ENCODE assay signal across 8 cellular contexts in the genomic region with DNA sequence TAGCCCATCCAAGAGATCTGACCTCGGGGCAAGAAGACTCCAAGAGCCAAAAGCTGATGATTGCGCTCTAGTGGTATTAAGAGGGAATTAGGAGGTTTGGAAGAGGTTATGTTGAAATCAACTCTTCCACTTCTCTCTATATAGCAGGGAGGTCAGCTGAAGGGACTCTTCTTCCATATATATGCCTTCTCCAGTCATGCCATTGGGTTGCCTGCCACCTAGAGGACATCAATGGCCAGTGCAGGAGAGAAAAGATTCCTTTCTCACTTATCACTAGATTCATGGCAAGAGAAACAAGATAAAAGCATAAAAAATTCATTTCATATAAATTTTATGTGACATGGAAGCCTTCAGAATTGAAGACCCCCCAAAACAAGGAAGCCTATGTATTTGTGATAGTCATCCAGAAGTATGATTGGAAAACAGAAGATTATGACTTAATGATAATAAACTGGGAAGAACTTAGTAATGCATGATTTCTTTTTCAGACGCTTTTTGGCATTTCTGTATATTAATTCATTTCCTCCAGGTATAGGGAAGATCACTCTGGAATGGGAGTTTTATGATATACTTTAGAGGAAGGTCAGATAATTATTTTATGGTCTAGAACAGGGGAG.
DNase-seq lines count a peak whose midpoint lies in the region; ATAC-seq, FAIRE-seq and TF ChIP-seq lines count a peak whose summit lies in the region.

No MANE protein-coding gene starts in this region.

- H3K9me3 ChIP-seq in H9 (ENCODE audit: control insufficient read depth, low read depth, low read length): no peaks in the 10 kb centered on the region
- H3K9me3 ChIP-seq in OCI-LY7 (ENCODE audit: low read length): no peaks in the 10 kb centered on the region
- no peaks in the 10 kb centered on the region for H3K9me3 ChIP-seq in keratinocyte (ENCODE audit: control insufficient read depth, low read depth, low read length)

- no peak overlapping the region for H4K91ac ChIP-seq in H9 (ENCODE audit: insufficient read length, low read depth, low read length)

- POLR2A ChIA-PET in OCI-LY7 (lab: Charles Lee) (no interaction called here), MCF 10A (lab: Yijun Ruan, JAX) (interaction anchor here (0.6 kb wide), 1 partner anchor 50 kb away, joined by 3 read pairs; no protein-coding TSS in a partner anchor)

- H3K27ac ChIP-seq in H9 (ENCODE audit: insufficient read length, low read depth, low read length) (no peak overlapping the region), KMS-11 (no peak overlapping the region), OCI-LY7 (ENCODE audit: low read depth, low read length, poor library complexity, severe bottlenecking) (no peak overlapping the region), keratinocyte (ENCODE audit: control insufficient read depth, insufficient read depth, low read length) (no peak overlapping the region)

- H4K5ac ChIP-seq in H9 (ENCODE audit: insufficient read length, low read depth, low read length): no peak overlapping the region

- no peaks in the 10 kb centered on the region for H3K9me1 ChIP-seq in keratinocyte (ENCODE audit: control insufficient read depth, extremely low read depth, insufficient read depth, low read length)

- H3K4me1 ChIP-seq in H9 (ENCODE audit: insufficient read depth, low read length) (no peaks in the 10 kb centered on the region), KMS-11 (ENCODE audit: low read depth, poor library complexity, severe bottlenecking) (no peaks in the 10 kb centered on the region), OCI-LY7 (ENCODE audit: insufficient read depth, low read length, poor library complexity, severe bottlenecking) (no peaks in the 10 kb centered on the region), keratinocyte (ENCODE audit: control insufficient read depth, extremely low read depth, insufficient read depth, low read length) (no peaks in the 10 kb centered on the region)

- peak; percentile 86 for FAIRE-seq in keratinocyte (lab: Jason Lieb, UNC)

- H3K4me3 Mint-ChIP-seq in H9 (no peak overlapping the region), MCF 10A (ENCODE audit: unreplicated experiment) (no peak overlapping the region)
- no peak overlapping the region for H3K4me3 Mint-ChIP-seq in stimulated activated naive CD8-positive, alpha-beta T cell treated with anti-CD3 and anti-CD28 coated beads, Interleukin-15, amount 100 ng/mL, for 72 hours

- DNase-seq in A172 (ENCODE audit: low spot score): peak; percentile 57
- no peak for DNase-seq in GM12864 (ENCODE audit: low read depth)
- DNase-seq in H9: peak; percentile 48
- DNase-seq in OCI-LY7 (ENCODE audit: low spot score): peak; percentile 36
- peak; percentile 75 for DNase-seq in MCF 10A (ENCODE audit: unreplicated experiment)
- DNase-seq in keratinocyte (ENCODE audit: low read depth, low spot score): peak; percentile 17
- peak; percentile 30 to 33 for DNase-seq in stimulated activated naive CD8-positive, alpha-beta T cell treated with anti-CD3 and anti-CD28 coated beads, Interleukin-15, amount 100 ng/mL, for 72 hours

- H2BK20ac ChIP-seq in H9 (ENCODE audit: low read depth, low read length, poor library complexity, severe bottlenecking): no peak overlapping the region

- no peak overlapping the region for H3K23ac ChIP-seq in H9 (ENCODE audit: insufficient read length, low read depth, low read length)

- no peaks in the 10 kb centered on the region for H3K9me2 ChIP-seq in OCI-LY7 (ENCODE audit: insufficient read depth, low read length)

- H3K56ac ChIP-seq in H9 (ENCODE audit: insufficient read length, low read depth, low read length): no peak overlapping the region

- intact Hi-C loops in OCI-LY7 (cut with micrococcal nuclease; ENCODE audit: unreplicated experiment) (loop anchor here (2.0 kb wide), 1 partner anchor 275 kb away; no protein-coding TSS in a partner anchor), MCF 10A (cut with micrococcal nuclease) (loop anchor here (1.0 to 5.0 kb wide), 7 partner anchors 64 to 494 kb away; partner anchors contain the start of gene DYNC2H1)

- H3T11ph ChIP-seq in H9 (ENCODE audit: low read length): no peak overlapping the region

- no CpG with 5 or more reads among the region's 3 CpGs for WGBS in H9 (ENCODE audit: extremely low coverage, insufficient read length, low lambda C conversion rate)

- no peak overlapping the region for H3K4me2 ChIP-seq in H9 (ENCODE audit: insufficient read depth, insufficient read length, low read length)
- H3K4me2 ChIP-seq in KMS-11: no peak overlapping the region
- no peak overlapping the region for H3K4me2 ChIP-seq in OCI-LY7 (ENCODE audit: low read length)
- H3K4me2 ChIP-seq in keratinocyte (ENCODE audit: control insufficient read depth, extremely low read depth, insufficient read depth, low read depth, low read length): no peak overlapping the region

- TF ChIP-seq CTCF in GM12864 (IDR thresholded peaks at IDR 0.05; ENCODE audit: low read depth, low read length, missing control alignments): peak; percentile 89
- peak; percentile 90 for TF ChIP-seq CTCF in H9 (conservative IDR thresholded peaks at IDR 0.05)
- peak; percentile 75 for TF ChIP-seq CTCF in KMS-11 (conservative IDR thresholded peaks at IDR 0.05; ENCODE audit: low read depth, low read length)
- TF ChIP-seq CTCF in OCI-LY7 (conservative IDR thresholded peaks at IDR 0.05; ENCODE audit: low read length): peak; percentile 94
- peak; percentile 85 for TF ChIP-seq CTCF in MCF 10A (IDR thresholded peaks at IDR 0.05; ENCODE audit: unreplicated experiment)
- peak; percentile 80 to 91 (median 83) for TF ChIP-seq CTCF in keratinocyte (optimal IDR thresholded peaks at IDR 0.05 in 1 of 3, IDR thresholded peaks at IDR 0.05 in 1 of 3, conservative IDR thresholded peaks at IDR 0.05 in 1 of 3; ENCODE audit: extremely low read depth in 1 of 3, insufficient read depth in 2 of 3, low read length in 3 of 3)

- H3K4ac ChIP-seq in H9 (ENCODE audit: low read depth, low read length): no peak overlapping the region

- no peak overlapping the region for H3K18ac ChIP-seq in H9 (ENCODE audit: insufficient read length, low read depth, low read length)

- H3K36me3 ChIP-seq in KMS-11 (ENCODE audit: insufficient read depth) (no peaks in the 10 kb centered on the region), OCI-LY7 (ENCODE audit: insufficient read depth, low read length) (no peaks in the 10 kb centered on the region), keratinocyte (ENCODE audit: control insufficient read depth in 2 of 2, extremely low read depth in 1 of 2, insufficient read depth in 2 of 2, low read length in 2 of 2) (no peaks in the 10 kb centered on the region)

- H3K9ac ChIP-seq in H9 (ENCODE audit: extremely low read depth, insufficient read length, low read length) (no peak overlapping the region), KMS-11 (no peak overlapping the region), keratinocyte (ENCODE audit: control insufficient read depth, extremely low read depth, insufficient read depth, low read length) (no peak overlapping the region)

- H2BK5ac ChIP-seq in H9 (ENCODE audit: insufficient read length, low read length): no peak overlapping the region

- dilution Hi-C loops in keratinocyte (cut with MboI; ENCODE audit: extremely low pct_ligation_motif_present, low sequenced_read_pairs): no loop called here

- no peaks in the 10 kb centered on the region for H3K36me3 Mint-ChIP-seq in H9 (ENCODE audit: insufficient read depth in 1 of 3, low read depth in 3 of 3)
- no peaks in the 10 kb centered on the region for H3K36me3 Mint-ChIP-seq in MCF 10A (ENCODE audit: insufficient read depth, unreplicated experiment)

- H3K27me3 Mint-ChIP-seq in H9 (ENCODE audit: low read depth): no peaks in the 10 kb centered on the region
- peaks cover 12% of the 10 kb centered on the region for H3K27me3 Mint-ChIP-seq in MCF 10A (ENCODE audit: insufficient read depth, unreplicated experiment)
- H3K27me3 Mint-ChIP-seq in stimulated activated naive CD8-positive, alpha-beta T cell treated with anti-CD3 and anti-CD28 coated beads, Interleukin-15, amount 100 ng/mL, for 72 hours: peaks cover 33% of the 10 kb centered on the region

- H3K9me3 Mint-ChIP-seq in H9 (no peaks in the 10 kb centered on the region), MCF 10A (ENCODE audit: unreplicated experiment) (no peaks in the 10 kb centered on the region)
- H3K9me3 Mint-ChIP-seq in stimulated activated naive CD8-positive, alpha-beta T cell treated with anti-CD3 and anti-CD28 coated beads, Interleukin-15, amount 100 ng/mL, for 72 hours: no peaks in the 10 kb centered on the region

- H2BK15ac ChIP-seq in H9 (ENCODE audit: low read depth, low read length): no peak overlapping the region

- no TSS peak for BruUV-seq in OCI-LY7 (replicated peaks; lab: Mats Ljungman, UMichigan)
- no TSS peak for BruUV-seq in MCF 10A (replicated peaks; lab: Mats Ljungman, UMichigan)

- no peak overlapping the region for H3K4me3 ChIP-seq in GM12864 (ENCODE audit: low read depth, low read length)
- no peak overlapping the region for H3K4me3 ChIP-seq in KMS-11 (IDR thresholded peaks at IDR 0.05; ENCODE audit: insufficient read depth, low read depth, low read length)
- H3K4me3 ChIP-seq in OCI-LY7 (ENCODE audit: low read depth, low read length, poor library complexity, severe bottlenecking): no peak overlapping the region
- H3K4me3 ChIP-seq in keratinocyte (ENCODE audit: control insufficient read depth in 2 of 3, extremely low read depth in 1 of 3, insufficient read depth in 2 of 3, low read depth in 1 of 3, low read length in 3 of 3): no peak overlapping the region

- H2AFZ ChIP-seq in H9 (ENCODE audit: low read length) (no peak overlapping the region), KMS-11 (ENCODE audit: low read depth) (no peak overlapping the region), OCI-LY7 (ENCODE audit: low read length) (no peak overlapping the region), keratinocyte (ENCODE audit: control insufficient read depth, low read length) (no peak overlapping the region)

- H2BK120ac ChIP-seq in H9 (ENCODE audit: low read depth, low read length, poor library complexity, severe bottlenecking): no peak overlapping the region

- peak; percentile 71 for ATAC-seq in stimulated activated naive CD8-positive, alpha-beta T cell treated with anti-CD3 and anti-CD28 coated beads, Interleukin-15, amount 100 ng/mL, for 72 hours

- no peak overlapping the region for H4K8ac ChIP-seq in H9 (replicated peaks; ENCODE audit: insufficient read length, low read depth, low read length)

- H3K79me2 ChIP-seq in H9 (ENCODE audit: insufficient read depth, low read length) (no peaks in the 10 kb centered on the region), KMS-11 (ENCODE audit: insufficient read depth, low read depth) (no peaks in the 10 kb centered on the region), OCI-LY7 (ENCODE audit: insufficient read depth, low read depth, low read length) (no peaks in the 10 kb centered on the region), keratinocyte (ENCODE audit: control insufficient read depth, insufficient read depth, low read length) (no peaks in the 10 kb centered on the region)

- H3K14ac ChIP-seq in H9 (ENCODE audit: insufficient read depth, low read length): no peak overlapping the region

- H3K4me1 Mint-ChIP-seq in H9: no peaks in the 10 kb centered on the region
- H3K4me1 Mint-ChIP-seq in MCF 10A (ENCODE audit: insufficient read depth, unreplicated experiment): no peaks in the 10 kb centered on the region
- H3K4me1 Mint-ChIP-seq in stimulated activated naive CD8-positive, alpha-beta T cell treated with anti-CD3 and anti-CD28 coated beads, Interleukin-15, amount 100 ng/mL, for 72 hours: no peaks in the 10 kb centered on the region

- H4K20me1 ChIP-seq in H9 (ENCODE audit: control insufficient read depth, insufficient read depth, insufficient read length): no peaks in the 10 kb centered on the region
- no peaks in the 10 kb centered on the region for H4K20me1 ChIP-seq in KMS-11 (ENCODE audit: insufficient read depth)
- no peaks in the 10 kb centered on the region for H4K20me1 ChIP-seq in OCI-LY7 (ENCODE audit: insufficient read depth, low read length)
- no peaks in the 10 kb centered on the region for H4K20me1 ChIP-seq in keratinocyte (ENCODE audit: control insufficient read depth, extremely low read depth, insufficient read depth, low read length)

- no peaks in the 10 kb centered on the region for H3K27me3 ChIP-seq in H9 (ENCODE audit: insufficient read depth, low read length)
- H3K27me3 ChIP-seq in KMS-11 (ENCODE audit: insufficient read depth, low read depth): no peaks in the 10 kb centered on the region
- no peaks in the 10 kb centered on the region for H3K27me3 ChIP-seq in keratinocyte (ENCODE audit: control insufficient read depth, extremely low read depth, insufficient read depth, low read length)

- no peak overlapping the region for H2AK5ac ChIP-seq in H9 (ENCODE audit: insufficient read length, low read length)

- no peak overlapping the region; a peak in 1 of 7 replicates for H3K27ac Mint-ChIP-seq in H9
- H3K27ac Mint-ChIP-seq in MCF 10A (ENCODE audit: low read depth, unreplicated experiment): no peak overlapping the region
- peak overlapping the region in 1 of 2 donors; percentile 24 for H3K27ac Mint-ChIP-seq in stimulated activated naive CD8-positive, alpha-beta T cell treated with anti-CD3 and anti-CD28 coated beads, Interleukin-15, amount 100 ng/mL, for 72 hours

- no peaks in the 10 kb centered on the region for H3K79me1 ChIP-seq in H9 (ENCODE audit: insufficient read depth, low read depth, low read length, poor library complexity, severe bottlenecking)

- H2BK12ac ChIP-seq in H9 (ENCODE audit: insufficient read length, low read depth, low read length): no peak overlapping the region

- CTCF ChIA-PET in OCI-LY7 (lab: Charles Lee; ENCODE audit: unreplicated experiment) (no interaction called here), MCF 10A (lab: Yijun Ruan, JAX) (interaction anchor here (0.7 to 5.8 kb wide), 33 partner anchors 18 to 1914 kb away, joined by 3 to 63 read pairs (median 4); partner anchors contain the start of gene DYNC2H1)

- no peaks in the 10 kb centered on the region for H3K23me2 ChIP-seq in H9 (ENCODE audit: insufficient read length, low read depth, low read length, poor library complexity, severe bottlenecking)
